In the genomic region with DNA sequence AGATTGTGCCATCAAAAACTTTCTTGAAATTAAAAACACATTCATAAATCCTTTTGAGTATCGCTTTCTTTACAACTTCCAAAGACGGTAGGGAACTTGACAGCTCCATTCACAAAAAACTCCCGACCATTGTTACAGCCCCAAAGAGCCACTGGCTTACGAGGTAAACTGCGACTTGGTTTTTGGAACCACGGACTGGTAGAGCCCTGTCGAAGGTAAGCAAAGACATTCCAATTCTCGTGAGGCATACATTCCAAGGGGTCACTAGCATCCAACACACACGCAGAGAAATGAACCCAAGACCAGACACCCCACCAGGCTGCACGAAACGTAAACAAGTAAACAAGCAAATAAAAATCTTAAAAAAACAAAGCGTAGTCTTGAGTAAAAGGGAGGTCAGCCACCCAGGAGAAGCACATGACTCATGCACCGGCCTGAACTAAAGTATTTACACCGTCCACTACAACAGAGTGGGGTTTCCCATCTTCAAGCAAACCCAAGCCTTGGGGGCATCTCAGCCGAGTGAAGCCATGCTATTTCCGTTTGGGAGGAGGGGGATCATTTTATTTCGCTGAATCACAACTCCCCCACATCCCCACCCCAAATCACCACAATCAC, we compare ENCODE assay signal across 8 cellular contexts. TPM values are rescaled to one million over a fixed set of nuclear protein-coding genes. Genes with fewer than 3 reads are reported as not detected.
A peak's percentile ranks its signal among the peaks of the same experiment; 100 is the strongest.
DNase-seq lines count a peak whose midpoint lies in the region; ATAC-seq and TF ChIP-seq lines count a peak whose summit lies in the region.

No MANE protein-coding gene starts in this region.

- no peak overlapping the region for H2AFZ ChIP-seq in Karpas-422 (ENCODE audit: low read length)

- no peaks in the 10 kb centered on the region for H3K9me3 Mint-ChIP-seq in CD8-positive, alpha-beta T cell

- H3K79me2 ChIP-seq in Karpas-422 (ENCODE audit: low read length): peaks cover 84% of the 10 kb centered on the region

- peak overlapping the region; percentile 95 for H3K27ac Mint-ChIP-seq in CD8-positive, alpha-beta T cell

- peaks cover 53% of the 10 kb centered on the region for H4K20me1 ChIP-seq in Karpas-422 (ENCODE audit: insufficient read depth, low read depth, low read length)

- peaks cover 57% of the 10 kb centered on the region for H3K4me1 Mint-ChIP-seq in CD8-positive, alpha-beta T cell (ENCODE audit: low read depth)

- H3K9me2 ChIP-seq in Karpas-422 (replicated peaks; ENCODE audit: insufficient read depth, low read length): no peaks in the 10 kb centered on the region

- no peaks in the 10 kb centered on the region for H3K27me3 Mint-ChIP-seq in CD8-positive, alpha-beta T cell (ENCODE audit: low read depth)

- H3K36me3 Mint-ChIP-seq in CD8-positive, alpha-beta T cell: peaks cover 11% of the 10 kb centered on the region

- H3K4me3 Mint-ChIP-seq in CD8-positive, alpha-beta T cell: peak overlapping the region; percentile 92

- H3K4me3 ChIP-seq in CD8-positive, alpha-beta T cell (ENCODE audit: low read depth, low read length): peak overlapping the region; percentile 97
- H3K4me3 ChIP-seq in Karpas-422 (ENCODE audit: low read length) (peak overlapping the region; percentile 94), astrocyte of the spinal cord (ENCODE audit: low read depth, low read length) (peak overlapping the region; percentile 90), stomach smooth muscle (ENCODE audit: low read length in 2 of 2) (peak overlapping the region; percentile 88 to 92)

- CTCF ChIA-PET in CD8-positive, alpha-beta T cell (lab: Charles Lee): no interaction called here

- TF ChIP-seq CTCF in CD8-positive, alpha-beta T cell (IDR thresholded peaks at IDR 0.05): no peak
- no peak for TF ChIP-seq CTCF in astrocyte of the spinal cord (IDR thresholded peaks at IDR 0.05; ENCODE audit: low read depth, low read length)

- intact Hi-C loops in CD8-positive, alpha-beta T cell (cut with DNase I, micrococcal nuclease): loop anchor here (1.0 to 5.0 kb wide), 5 partner anchors 42 to 506 kb away; partner anchors contain the start of genes AKAP8 (in 1 of the 2) and AKAP8L (in 1 of the 2)

- peak overlapping the region; percentile 99 for H3K9ac ChIP-seq in Karpas-422 (ENCODE audit: low read length)
- peak overlapping the region; percentile 78 to 90 for H3K9ac ChIP-seq in stomach smooth muscle (ENCODE audit: low read length in 2 of 2)

- H3K36me3 ChIP-seq in CD8-positive, alpha-beta T cell (ENCODE audit: insufficient read depth, low read length): no peaks in the 10 kb centered on the region
- H3K36me3 ChIP-seq in Karpas-422 (ENCODE audit: insufficient read depth, low read length): no peaks in the 10 kb centered on the region
- H3K36me3 ChIP-seq in stomach smooth muscle (ENCODE audit: control insufficient read depth in 2 of 2, insufficient read depth in 2 of 2, low read length in 2 of 2): no peaks in the 10 kb centered on the region

- H3K9me3 ChIP-seq in CD8-positive, alpha-beta T cell (ENCODE audit: low read length): no peaks in the 10 kb centered on the region
- H3K9me3 ChIP-seq in Karpas-422 (ENCODE audit: low read length) (no peaks in the 10 kb centered on the region), stomach smooth muscle (ENCODE audit: control insufficient read depth in 2 of 2, low read length in 2 of 2) (no peaks in the 10 kb centered on the region)

- H3K4me1 ChIP-seq in CD8-positive, alpha-beta T cell (ENCODE audit: insufficient read depth, low read length): peaks cover 54% of the 10 kb centered on the region
- H3K4me1 ChIP-seq in Karpas-422 (ENCODE audit: low read length): peaks cover 61% of the 10 kb centered on the region
- H3K4me1 ChIP-seq in stomach smooth muscle (ENCODE audit: control insufficient read depth, insufficient read depth, low read length): peaks cover 39% of the 10 kb centered on the region

- no peaks in the 10 kb centered on the region for H3K27me3 ChIP-seq in CD8-positive, alpha-beta T cell (ENCODE audit: insufficient read depth, low read length)
- H3K27me3 ChIP-seq in Karpas-422 (ENCODE audit: low read length) (no peaks in the 10 kb centered on the region), stomach smooth muscle (ENCODE audit: control insufficient read depth in 1 of 2, insufficient read depth in 2 of 2, low read length in 2 of 2) (no peaks in the 10 kb centered on the region)

- ATAC-seq in CD8-positive, alpha-beta T cell: peak; percentile 6
- no peak for ATAC-seq in HG03354 (IDR thresholded peaks at IDR 0.05; ENCODE audit: poor library complexity, severe bottlenecking, unreplicated experiment)

- peak overlapping the region; percentile 76 for H3K4me2 ChIP-seq in Karpas-422 (ENCODE audit: low read depth, low read length, poor library complexity, severe bottlenecking)

- H3K27ac ChIP-seq in CD8-positive, alpha-beta T cell (ENCODE audit: low read depth, low read length): peak overlapping the region; percentile 70
- peak overlapping the region; percentile 69 for H3K27ac ChIP-seq in Karpas-422 (ENCODE audit: low read length)
- peak overlapping the region; percentile 62 for H3K27ac ChIP-seq in stomach smooth muscle (ENCODE audit: low read length)

- in situ Hi-C loops in astrocyte of the spinal cord (cut with HindIII; ENCODE audit: low sequenced_read_pairs): no loop called here

- POLR2A ChIA-PET in CD8-positive, alpha-beta T cell (lab: Charles Lee): interaction anchor here (0.6 to 1.8 kb wide), 3 partner anchors 18 to 88 kb away, joined by 3 to 6 read pairs (median 3); partner anchors contain the start of gene AKAP8

- peak in 1 of 7 experiments; percentile 11 for DNase-seq in CD8-positive, alpha-beta T cell
- no peak for DNase-seq in Karpas-422
- DNase-seq in astrocyte of the spinal cord (ENCODE audit: low read depth, low spot score): peak; percentile 73
- DNase-seq in kidney glomerular epithelial cell (lab: John Stamatoyannopoulos, UW): peak; percentile 48
- no peak for DNase-seq in central memory CD4-positive, alpha-beta T cell
- DNase-seq in retina: no peak

RNA-seq across cellular contexts. Expression of gene BRD4, which starts 1.4 kb away (rescaled TPM):
- total RNA-seq in CD8-positive, alpha-beta T cell: 100 to 1,000 TPM; 123 to 128 TPM
- 41.4 and 58.6 TPM in 2 replicates for total RNA-seq in Karpas-422 (2014; rRNA removed; shearing (Covaris generic); ENCODE audit: low replicate concordance)

RNA-seq across cellular contexts. Expression of gene AKAP8, which starts 48.7 kb away (rescaled TPM):
- 100 to 1,000 TPM in 1 of 2 experiments, 10 to 100 TPM in 1; 97.4 to 109 TPM for total RNA-seq in CD8-positive, alpha-beta T cell
- total RNA-seq in Karpas-422 (2014; rRNA removed; shearing (Covaris generic); ENCODE audit: low replicate concordance): 11.7 and 19.9 TPM in 2 replicates

Comparison
In these comparisons a context has a peak if more than half of its experiments do, and no peak if none do; other contexts are left out.
1. DNase-seq: peak in astrocyte of the spinal cord (single experiment) and kidney glomerular epithelial cell (single experiment); none in Karpas-422 (single experiment), central memory CD4-positive, alpha-beta T cell (single experiment) and retina (single experiment).
2. Peak in every context shown above with its lines, with median percentiles within 50 percentile points of each other: H3K27ac ChIP-seq and H3K4me3 ChIP-seq.